In genomic region chrX:1534321-1535168, GRCh38 we compare ENCODE assay signal across 10 cellular contexts. TPM values are rescaled to one million over a fixed set of nuclear protein-coding genes. Genes with fewer than 3 reads are reported as not detected.
DNase-seq lines count a peak whose midpoint lies in the region; ATAC-seq and TF ChIP-seq lines count a peak whose summit lies in the region.
"Had no signal": no experiment of that assay in that cellular context is flagged by ENCODE, and none has a peak within 500 bp of the region (broad histone marks: within the 10 kb centered on the region; RNA-seq: fewer than 3 reads in every experiment).

No MANE protein-coding gene starts in this region.

- H2BK120ac ChIP-seq in neuronal stem cell (ENCODE audit: low read depth, low read length), result no peak overlapping the region

- no peaks in the 10 kb centered on the region for H3K9me2 ChIP-seq in Loucy (replicated peaks; ENCODE audit: low read depth, low read length)

- H3K14ac ChIP-seq in neuronal stem cell (ENCODE audit: low read length), result no peak overlapping the region

- ATAC-seq in esophagus mucosa, result no peak
- no peak for ATAC-seq in Right ventricle myocardium superior (ENCODE audit: poor library complexity)

- H3K27me3 ChIP-seq in Loucy (ENCODE audit: insufficient read depth, low read length, poor library complexity, severe bottlenecking) (no peaks in the 10 kb centered on the region), neuronal stem cell (ENCODE audit: control insufficient read depth in 3 of 3, insufficient read depth in 3 of 3, low read depth in 1 of 3, low read length in 3 of 3) (peaks cover 0 to 3% (median 0%) of the 10 kb centered on the region in 3 experiments)

- no peak overlapping the region for H2AK5ac ChIP-seq in neuronal stem cell (ENCODE audit: low read depth, low read length)

- H3K4me1 Mint-ChIP-seq in activated T-cell treated with anti-CD3 and anti-CD28 coated beads, Interleukin-2, amount 50 U/mL, for 24 hours (ENCODE audit: low read depth), result peaks cover 38% of the 10 kb centered on the region

- no peaks in the 10 kb centered on the region for H3K36me3 ChIP-seq in Loucy (ENCODE audit: insufficient read depth, low read length)
- no peaks in the 10 kb centered on the region for H3K36me3 ChIP-seq in neuronal stem cell (replicated peaks in 1 of 2; ENCODE audit: control insufficient read depth in 2 of 2, insufficient read depth in 2 of 2, low read length in 2 of 2)

- H3K9ac ChIP-seq in Loucy (ENCODE audit: low read depth, low read length, poor library complexity, severe bottlenecking) (peak overlapping the region; percentile 90), neuronal stem cell (ENCODE audit: low read depth, low read length, poor library complexity) (no peak overlapping the region)

- peak overlapping the region; percentile 33 for H2BK12ac ChIP-seq in neuronal stem cell (ENCODE audit: low read length)

- H3K4me2 ChIP-seq in Loucy (ENCODE audit: low read depth, low read length, poor library complexity, severe bottlenecking) (peak overlapping the region; percentile 59), neuronal stem cell (ENCODE audit: insufficient read depth, low read length, poor library complexity, severe bottlenecking) (no peak overlapping the region)

- peak overlapping the region; percentile 89 for H3K4me3 Mint-ChIP-seq in activated T-cell treated with anti-CD3 and anti-CD28 coated beads, Interleukin-2, amount 50 U/mL, for 24 hours

- H3K18ac ChIP-seq in neuronal stem cell (ENCODE audit: low read length), result no peak overlapping the region

- H3K4me3 ChIP-seq in Loucy (ENCODE audit: low read length, poor library complexity, severe bottlenecking) (peak overlapping the region; percentile 80), neuronal stem cell (ENCODE audit: low read length in 2 of 2) (no peak overlapping the region)

- TF ChIP-seq CTCF in Loucy (conservative IDR thresholded peaks at IDR 0.05; ENCODE audit: low read length), result no peak

- H3K27ac ChIP-seq in neuronal stem cell (replicated peaks; ENCODE audit: low read length), result no peak overlapping the region
- H3K27ac ChIP-seq: 22Rv1 had no signal

- H3K9me3 ChIP-seq in Loucy (ENCODE audit: insufficient read depth, low read depth, low read length), result no peaks in the 10 kb centered on the region
- H3K9me3 ChIP-seq in neuronal stem cell (replicated peaks in 1 of 2; ENCODE audit: control insufficient read depth in 2 of 2, insufficient read depth in 1 of 2, low read depth in 1 of 2, low read length in 2 of 2), result no peaks in the 10 kb centered on the region

- no peak overlapping the region for H3K4ac ChIP-seq in neuronal stem cell (ENCODE audit: low read length)

- H3F3A ChIP-seq in Loucy (ENCODE audit: low read depth), result peaks cover 2% of the 10 kb centered on the region; the same call in 1 of the 2 replicates

- H2BK5ac ChIP-seq in neuronal stem cell (ENCODE audit: low read length), result no peak overlapping the region

- no peak overlapping the region for H2BK15ac ChIP-seq in neuronal stem cell (ENCODE audit: low read length)

- WGBS in neuronal stem cell (ENCODE audit: extremely low coverage in 2 of 2, insufficient read length in 2 of 2, insufficient replicate concordance in 1 of 2), 2 donors, result no CpG with 5 or more reads among the region's 22 CpGs

- no peaks in the 10 kb centered on the region for H3K79me1 ChIP-seq in neuronal stem cell (ENCODE audit: low read depth, low read length)

- peak overlapping the region; percentile 93 for H4K8ac ChIP-seq in neuronal stem cell (ENCODE audit: low read depth, low read length)

- peaks cover 8% of the 10 kb centered on the region for H3K4me1 ChIP-seq in Loucy (ENCODE audit: insufficient read depth, low read length, poor library complexity, severe bottlenecking)
- peaks cover 0 to 6% of the 10 kb centered on the region in 2 donors for H3K4me1 ChIP-seq in neuronal stem cell (ENCODE audit: control insufficient read depth in 2 of 2, insufficient read depth in 1 of 2, low read depth in 1 of 2, low read length in 2 of 2)

- H4K20me1 ChIP-seq in Loucy (ENCODE audit: insufficient read depth, low read length, poor library complexity, severe bottlenecking), result peaks cover 39% of the 10 kb centered on the region

- H3K23ac ChIP-seq in neuronal stem cell (ENCODE audit: low read depth, low read length, poor library complexity), result no peak overlapping the region

- H3K27me3 Mint-ChIP-seq in activated T-cell treated with anti-CD3 and anti-CD28 coated beads, Interleukin-2, amount 50 U/mL, for 24 hours, result no peaks in the 10 kb centered on the region

- H3K9me3 Mint-ChIP-seq in activated T-cell treated with anti-CD3 and anti-CD28 coated beads, Interleukin-2, amount 50 U/mL, for 24 hours, result no peaks in the 10 kb centered on the region

- DNase-seq in DMS 273 (lab: John Stamatoyannopoulos, UW; ENCODE audit: unreplicated experiment) (peak; percentile 33), DMS 273 treated with DMSO at 0.1 percent for 48 hours (lab: John Stamatoyannopoulos, UW) (no peak), neuronal stem cell (ENCODE audit: low spot score) (no peak), Right ventricle myocardium superior (no peak), COLO668 (lab: John Stamatoyannopoulos, UW; ENCODE audit: unreplicated experiment) (no peak)
- DNase-seq in activated T-cell treated with anti-CD3 and anti-CD28 coated beads, Interleukin-2, amount 50 U/mL, for 24 hours, result peak; percentile 71

- no peak overlapping the region for H2AFZ ChIP-seq in Loucy (ENCODE audit: low read length)
- H2AFZ ChIP-seq in neuronal stem cell (ENCODE audit: low read length), result peak overlapping the region; percentile 11

- peak overlapping the region; percentile 99 for H3K27ac Mint-ChIP-seq in activated T-cell treated with anti-CD3 and anti-CD28 coated beads, Interleukin-2, amount 50 U/mL, for 24 hours

- H3K36me3 Mint-ChIP-seq in activated T-cell treated with anti-CD3 and anti-CD28 coated beads, Interleukin-2, amount 50 U/mL, for 24 hours (ENCODE audit: low read depth), result peaks cover 10% of the 10 kb centered on the region

- peaks cover 64% of the 10 kb centered on the region for H3K79me2 ChIP-seq in Loucy (ENCODE audit: insufficient read depth, low read length)

- H4K91ac ChIP-seq in neuronal stem cell (ENCODE audit: low read depth, low read length, poor library complexity), result no peak overlapping the region

- intact Hi-C loops in Right ventricle myocardium superior (cut with DNase I), result no loop called here

RNA-seq across cellular contexts. Expression of gene P2RY8, which starts 2.4 kb away (rescaled TPM):
- polyA plus RNA-seq in neuronal stem cell (2013, experiment 1 of 2), result 0.26 TPM
- polyA plus RNA-seq in neuronal stem cell (2013, experiment 2 of 2), result 0.29 TPM
- 0.52 TPM for total RNA-seq in esophagus mucosa
- total RNA-seq in Right ventricle myocardium superior, result 1.6 TPM
- total RNA-seq: SK-MEL-5 had no signal

RNA-seq across cellular contexts. Expression of gene AKAP17A, which starts 56.9 kb away (rescaled TPM):
- polyA plus RNA-seq in neuronal stem cell (2013, experiment 1 of 2), result 24.9 TPM
- 23.8 TPM for polyA plus RNA-seq in neuronal stem cell (2013, experiment 2 of 2)
- total RNA-seq in esophagus mucosa, result 13.0 TPM
- total RNA-seq in Right ventricle myocardium superior, result 12.4 TPM

Comparison
In these comparisons a context has a peak if more than half of its experiments do, and no peak if none do; other contexts are left out.
1. DNase-seq: peak in DMS 273 (single experiment) and activated T-cell treated with anti-CD3 and anti-CD28 coated beads, Interleukin-2, amount 50 U/mL, for 24 hours (single experiment); none in DMS 273 treated with DMSO at 0.1 percent for 48 hours (single experiment), neuronal stem cell (single experiment), Right ventricle myocardium superior (single experiment) and COLO668 (single experiment).